Comparison of ENCODE assay signal across 9 cellular contexts in the genomic region with DNA sequence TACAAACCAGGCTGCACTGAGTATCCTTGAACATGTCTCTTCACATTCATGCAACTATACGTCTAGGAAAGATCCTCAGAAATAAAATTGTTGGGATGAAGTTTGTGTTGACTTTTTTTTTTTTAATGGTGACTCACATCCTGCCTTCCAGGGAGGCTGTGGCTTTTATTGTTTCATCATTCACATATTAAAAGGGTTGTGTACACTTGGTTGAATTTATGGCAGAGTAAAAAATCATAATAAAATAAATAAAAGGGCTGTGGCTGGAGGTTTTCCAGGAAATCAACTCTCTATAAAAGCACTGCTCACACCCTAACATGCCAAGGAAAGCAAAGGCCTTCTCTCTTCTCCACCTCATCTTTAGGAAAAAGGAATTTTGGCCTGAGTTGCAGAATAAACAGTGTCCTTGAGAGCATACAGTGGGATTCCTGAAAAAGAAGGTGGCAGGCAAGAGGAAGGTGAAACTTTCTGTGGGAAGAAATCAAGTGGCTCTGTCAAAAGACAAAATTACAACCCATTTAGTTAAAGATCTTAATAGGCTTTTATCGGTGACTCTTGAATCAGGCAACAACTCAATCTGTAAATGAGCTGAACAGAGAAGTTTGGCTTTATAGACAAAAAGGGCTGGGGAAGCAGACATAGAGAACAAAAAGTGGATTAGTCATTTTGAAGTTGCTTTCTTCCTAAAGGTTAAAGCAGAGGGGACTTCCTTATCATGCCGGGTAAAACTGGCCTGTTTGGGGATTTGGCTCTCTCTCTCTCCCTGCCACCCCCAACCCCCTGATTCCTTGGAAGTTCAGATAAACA. TPM values are rescaled to one million over a fixed set of nuclear protein-coding genes. Genes with fewer than 3 reads are reported as not detected.
DNase-seq lines count a peak whose midpoint lies in the region; ATAC-seq and TF ChIP-seq lines count a peak whose summit lies in the region.
"Had no signal": no experiment of that assay in that cellular context is flagged by ENCODE, and none has a peak within 500 bp of the region (broad histone marks: within the 10 kb centered on the region; RNA-seq: fewer than 3 reads in every experiment).

No MANE protein-coding gene starts in this region.

- intact Hi-C loops in colonic mucosa (cut with DNase I) (loop anchor here (5.0 to 10.0 kb wide), 2 partner anchors 233 to 305 kb away; no protein-coding TSS in a partner anchor), tibial artery (cut with DNase I; ENCODE audit: low total_unique reads) (loop anchor here (5.0 to 10.0 kb wide), 2 partner anchors 228 to 305 kb away; no protein-coding TSS in a partner anchor)

- H3K4me2 ChIP-seq in Loucy (ENCODE audit: low read depth, low read length, poor library complexity, severe bottlenecking): peak overlapping the region; percentile 33

- H3K9me2 ChIP-seq in Loucy (replicated peaks; ENCODE audit: low read depth, low read length): no peaks in the 10 kb centered on the region

- TF ChIP-seq CTCF in BJ (IDR thresholded peaks at IDR 0.05; ENCODE audit: insufficient read depth, low read depth, low read length) (no peak), Loucy (conservative IDR thresholded peaks at IDR 0.05; ENCODE audit: low read length) (no peak), colonic mucosa (IDR thresholded peaks at IDR 0.05) (no peak), tibial artery (IDR thresholded peaks at IDR 0.05) (no peak)

- POLR2A ChIA-PET in BJ (lab: Charles Lee): no interaction called here

- H3K27me3 ChIP-seq in BJ (ENCODE audit: control insufficient read depth, insufficient read depth, low read length) (no peaks in the 10 kb centered on the region), Loucy (ENCODE audit: insufficient read depth, low read length, poor library complexity, severe bottlenecking) (no peaks in the 10 kb centered on the region), colonic mucosa (no peaks in the 10 kb centered on the region), mucosa of rectum (ENCODE audit: control insufficient read depth in 2 of 2, insufficient read depth in 2 of 2, low read length in 2 of 2) (no peaks in the 10 kb centered on the region), tibial artery (no peaks in the 10 kb centered on the region)

- H3K4me3 ChIP-seq in BJ (ENCODE audit: low read depth, low read length) (no peak overlapping the region), Loucy (ENCODE audit: low read length, poor library complexity, severe bottlenecking) (no peak overlapping the region), colonic mucosa (no peak overlapping the region), mucosa of rectum (ENCODE audit: low read length in 2 of 2) (no peak overlapping the region), tibial artery (no peak overlapping the region)

- H4K20me1 ChIP-seq in Loucy (ENCODE audit: insufficient read depth, low read length, poor library complexity, severe bottlenecking): peaks cover 40% of the 10 kb centered on the region

- H3K27ac ChIP-seq in colonic mucosa: peak overlapping the region; percentile 56
- H3K27ac ChIP-seq in mucosa of rectum (ENCODE audit: low read depth in 2 of 2, low read length in 2 of 2): peak overlapping the region; percentile 24 to 52
- H3K27ac ChIP-seq in tibial artery: no peak overlapping the region

- H3K36me3 ChIP-seq in BJ (ENCODE audit: control insufficient read depth, insufficient read depth, low read length) (no peaks in the 10 kb centered on the region), Loucy (ENCODE audit: insufficient read depth, low read length) (peaks cover 59% of the 10 kb centered on the region), colonic mucosa (no peaks in the 10 kb centered on the region), mucosa of rectum (ENCODE audit: control insufficient read depth in 2 of 2, insufficient read depth in 2 of 2, low read length in 2 of 2) (no peaks in the 10 kb centered on the region), tibial artery (no peaks in the 10 kb centered on the region)

- H2AFZ ChIP-seq in Loucy (ENCODE audit: low read length): no peak overlapping the region

- ATAC-seq in GM21576 (IDR thresholded peaks at IDR 0.05; ENCODE audit: unreplicated experiment) (no peak), GM19455 (IDR thresholded peaks at IDR 0.05; ENCODE audit: unreplicated experiment) (no peak), GM21717 (IDR thresholded peaks at IDR 0.05; ENCODE audit: unreplicated experiment) (no peak)

- H3K4me1 ChIP-seq in Loucy (ENCODE audit: insufficient read depth, low read length, poor library complexity, severe bottlenecking) (peaks cover 28% of the 10 kb centered on the region), colonic mucosa (peaks cover 8% of the 10 kb centered on the region), mucosa of rectum (ENCODE audit: control insufficient read depth in 2 of 2, insufficient read depth in 2 of 2, low read length in 2 of 2) (peaks cover 5 to 17% of the 10 kb centered on the region in 2 donors), tibial artery (peaks cover 0 to 6% (median 3%) of the 10 kb centered on the region in 4 donors)

- no peaks in the 10 kb centered on the region for H3F3A ChIP-seq in Loucy (ENCODE audit: low read depth)

- H3K9me3 ChIP-seq in Loucy (ENCODE audit: insufficient read depth, low read depth, low read length) (no peaks in the 10 kb centered on the region), colonic mucosa (no peaks in the 10 kb centered on the region), mucosa of rectum (ENCODE audit: control insufficient read depth in 2 of 2, low read length in 2 of 2) (no peaks in the 10 kb centered on the region), tibial artery (no peaks in the 10 kb centered on the region)

- CTCF ChIA-PET in BJ (lab: Yijun Ruan, JAX): interaction anchor here (0.9 to 1.4 kb wide), 3 partner anchors 13 to 66 kb away, joined by 3 read pairs; no protein-coding TSS in a partner anchor

- DNase-seq in BJ (ENCODE audit: low read depth): peak; percentile 96
- peak; percentile 39 for DNase-seq in colonic mucosa
- DNase-seq in tibial artery: no peak
- DNase-seq: cortex of kidney had no signal

- peaks cover 61% of the 10 kb centered on the region for H3K79me2 ChIP-seq in Loucy (ENCODE audit: insufficient read depth, low read length)

- peak overlapping the region; percentile 26 for H3K9ac ChIP-seq in Loucy (ENCODE audit: low read depth, low read length, poor library complexity, severe bottlenecking)
- H3K9ac ChIP-seq in colonic mucosa (ENCODE audit: low read depth in 2 of 2, low read length in 2 of 2): peak overlapping the region; percentile 12 to 40
- peak overlapping the region in 1 of 2 donors; percentile 40 for H3K9ac ChIP-seq in mucosa of rectum (ENCODE audit: low read depth in 1 of 2, low read length in 2 of 2)

RNA-seq across cellular contexts. Expression of a gene that starts 41.6 kb away (rescaled TPM):
- polyA plus RNA-seq in BJ (2011; rRNA removed): 13.4 and 22.2 TPM in 2 replicates
- 35.5 TPM in 2 replicates for polyA minus RNA-seq in BJ (2011; rRNA and poly(A)+ RNA removed)
- 10 to 100 TPM; 11.3 to 16.6 TPM for total RNA-seq in colonic mucosa

Comparison
In these comparisons a context has a peak if more than half of its experiments do, and no peak if none do; other contexts are left out.
1. DNase-seq: peak in BJ (single experiment) and colonic mucosa (single experiment); none in tibial artery (0 of 2).
2. H3K27ac ChIP-seq: peak in colonic mucosa (single experiment) and mucosa of rectum (2 of 2); none in tibial artery (0 of 2).